Comparison of ENCODE assay signal across 24 cellular contexts in genomic region chr14:23347406-23348296, GRCh38. TPM values are rescaled to one million over a fixed set of nuclear protein-coding genes. Genes with fewer than 3 reads are reported as not detected.
DNase-seq lines count a peak whose midpoint lies in the region; ATAC-seq, FAIRE-seq and TF ChIP-seq lines count a peak whose summit lies in the region.
"Had no signal": no experiment of that assay in that cellular context is flagged by ENCODE, and none has a peak within 500 bp of the region (broad histone marks: within the 10 kb centered on the region; RNA-seq: fewer than 3 reads in every experiment).

No MANE protein-coding gene starts in this region.

- ATAC-seq in HepG2 (no peak), HG03439 (IDR thresholded peaks at IDR 0.05; ENCODE audit: unreplicated experiment) (no peak)
- ATAC-seq: GM12878 had no signal

- no peaks in the 10 kb centered on the region for H3K79me2 ChIP-seq in HepG2 (ENCODE audit: insufficient read depth, low read length)

- no peaks in the 10 kb centered on the region for H3K4me1 ChIP-seq in HepG2 (ENCODE audit: insufficient read depth, low read length)
- H3K4me1 ChIP-seq: BLaER1 had no signal

- peaks cover 13 to 78% of the 10 kb centered on the region in 2 experiments for H3K27me3 ChIP-seq in HepG2 (ENCODE audit: control insufficient read depth in 1 of 2, insufficient read depth in 2 of 2, low read length in 2 of 2)
- H3K27me3 ChIP-seq: BLaER1 had no signal

- TF ChIP-seq POLR2A in HepG2 (IDR thresholded peaks at IDR 0.05; ENCODE audit: insufficient read depth in 1 of 2, low read depth in 2 of 2, low read length in 2 of 2) = no peak

- H3K4me3 Mint-ChIP-seq in brain (no peak overlapping the region), progenitor cell of endocrine pancreas (ENCODE audit: low read depth) (no peak overlapping the region)
- H3K4me3 Mint-ChIP-seq: CD14-positive monocyte; CD4-positive, alpha-beta memory T cell; H9 had no signal

- WGBS in HepG2 (ENCODE audit: low lambda C conversion rate) = 58% methylated on average over 19 of the region's 19 CpGs

- CTCF ChIA-PET in HepG2 (lab: Yijun Ruan, JAX; ENCODE audit: low intra/inter-chr PET ratio, low total read pairs) = no interaction called here

- intact Hi-C loops in HepG2 (cut with micrococcal nuclease; ENCODE audit: unreplicated experiment) = no loop called here

- TF ChIP-seq EP300 in HepG2 (IDR thresholded peaks at IDR 0.05; ENCODE audit: low read depth in 2 of 2, low read length in 2 of 2) = no peak
- no peak for TF ChIP-seq EP300 in HepG2 (CRISPR knock-in tag; IDR thresholded peaks at IDR 0.05; ENCODE audit: borderline replicate concordance)

- no peaks in the 10 kb centered on the region for H3K36me3 ChIP-seq in HepG2 (replicated peaks in 1 of 2; ENCODE audit: control insufficient read depth in 1 of 2, insufficient read depth in 2 of 2, low read length in 2 of 2)
- H3K36me3 ChIP-seq: BLaER1 had no signal

- H2AFZ ChIP-seq in HepG2 (ENCODE audit: low read length) = no peak overlapping the region

- peak; percentile 22 for DNase-seq in GM20000 (ENCODE audit: low spot score)
- DNase-seq in HepG2 (ENCODE audit: low spot score) = no peak
- no peak for DNase-seq in progenitor cell of endocrine pancreas (ENCODE audit: low spot score, unreplicated experiment)
- DNase-seq in DMS153 treated with DMSO at 0.1 percent for 48 hours (lab: John Stamatoyannopoulos, UW; ENCODE audit: unreplicated experiment) = no peak
- no peak for DNase-seq in D341Med (ENCODE audit: low spot score)
- no peak for DNase-seq in NCI-H1694 (lab: John Stamatoyannopoulos, UW)
- DNase-seq: ACHN; AML-193; CD4-positive, alpha-beta memory T cell; DMS53; DND-41; EL; GOT3 had no signal

- H3K9ac ChIP-seq in HepG2 (ENCODE audit: insufficient read depth, low read depth, low read length) = no peak overlapping the region
- H3K9ac ChIP-seq: BLaER1 had no signal

- H3K27me3 Mint-ChIP-seq in brain = peaks cover 2% of the 10 kb centered on the region
- H3K27me3 Mint-ChIP-seq in progenitor cell of endocrine pancreas = peaks cover 11% of the 10 kb centered on the region

- no peaks in the 10 kb centered on the region for H3K9me3 Mint-ChIP-seq in brain
- peaks cover 11% of the 10 kb centered on the region for H3K9me3 Mint-ChIP-seq in progenitor cell of endocrine pancreas (ENCODE audit: low read depth)
- H3K9me3 Mint-ChIP-seq: CD4-positive, alpha-beta memory T cell; H9 had no signal

- H3K36me3 Mint-ChIP-seq in brain (peaks cover 25% of the 10 kb centered on the region), progenitor cell of endocrine pancreas (ENCODE audit: insufficient read depth) (peaks cover 8% of the 10 kb centered on the region)
- H3K36me3 Mint-ChIP-seq: CD4-positive, alpha-beta memory T cell had no signal

- H3K27ac Mint-ChIP-seq in brain = peak overlapping the region in 3 of 5 experiments; percentile 24 to 77 (median 64)
- peak overlapping the region; percentile 58 for H3K27ac Mint-ChIP-seq in progenitor cell of endocrine pancreas
- H3K27ac Mint-ChIP-seq: CD14-positive monocyte; CD4-positive, alpha-beta memory T cell; H9 had no signal

- H3K4me1 Mint-ChIP-seq in brain (peaks cover 20% of the 10 kb centered on the region), progenitor cell of endocrine pancreas (ENCODE audit: low read depth) (peaks cover 15% of the 10 kb centered on the region)

- TF ChIP-seq RAD21 in HepG2 (CRISPR knock-in tag; IDR thresholded peaks at IDR 0.05) = no peak

- no TSS peak for BruUV-seq in HepG2 (replicated peaks; lab: Mats Ljungman, UMichigan)

- TF ChIP-seq CTCF in GM20000 (IDR thresholded peaks at IDR 0.05; ENCODE audit: extremely low read depth, missing control alignments) (no peak), brain (conservative IDR thresholded peaks at IDR 0.05) (no peak), HepG2 (CRISPR knock-in tag; IDR thresholded peaks at IDR 0.05) (no peak), progenitor cell of endocrine pancreas (IDR thresholded peaks at IDR 0.05; ENCODE audit: unreplicated experiment) (no peak)

- no peaks in the 10 kb centered on the region for H4K20me1 ChIP-seq in HepG2 (ENCODE audit: insufficient read depth, low read length)
- H4K20me1 ChIP-seq: BLaER1 had no signal

- no peak overlapping the region for H3K27ac ChIP-seq in HepG2 (ENCODE audit: extremely low read length, insufficient read depth, low read length)
- H3K27ac ChIP-seq: BLaER1 had no signal

- H3K9me3 ChIP-seq in HepG2 (ENCODE audit: low read length) = no peaks in the 10 kb centered on the region

- no peak overlapping the region for H3K4me2 ChIP-seq in HepG2 (ENCODE audit: low read depth, low read length)
- H3K4me2 ChIP-seq: BLaER1 had no signal

- in situ Hi-C loops in HepG2 (cut with HindIII; ENCODE audit: extremely low pct_ligation_motif_present, low pct_unique_long_range_greater_than_20kb) = no loop called here

- POLR2A ChIA-PET in HepG2 (lab: Yijun Ruan, JAX) = no interaction called here

- no peak overlapping the region for H3K4me3 ChIP-seq in HepG2 (replicated peaks in 1 of 3; ENCODE audit: insufficient read depth in 1 of 3, low read depth in 2 of 3, low read length in 3 of 3)
- H3K4me3 ChIP-seq: BLaER1, GM12878, K562 had no signal

- FAIRE-seq in HepG2 (lab: Jason Lieb, UNC) = no peak
- FAIRE-seq: A204.1, GM12878, GM18507, K562 had no signal

RNA-seq across cellular contexts. Expression of gene SLC22A17, which starts 5.0 kb away (rescaled TPM):
- polyA plus RNA-seq in brain (ENCODE audit: insufficient read depth, low read depth, low replicate concordance) (298 TPM), HepG2 (2011; rRNA removed) (1.1 and 1.8 TPM in 2 replicates)
- total RNA-seq in HepG2 (2016; rRNA removed; fragmentation: Illumina TruSeq; extraction: Trizol) (0.48 and 0.95 TPM in 2 replicates), progenitor cell of endocrine pancreas (26.2 and 29.3 TPM in 2 replicates)
- 0.30 TPM in 1 of 2 replicates, not detected in the other for total RNA-seq in HepG2 (2016; cell fraction: cytosol; rRNA removed; fragmentation: Illumina TruSeq; extraction: Trizol; ENCODE audit: low read depth)
- 0.21 and 0.91 TPM in 2 replicates for total RNA-seq in HepG2 (2016; cell fraction: insoluble cytoplasmic fraction; rRNA removed; fragmentation: Illumina TruSeq; extraction: Trizol)
- 0.12 and 0.31 TPM in 2 replicates for total RNA-seq in HepG2 (2016; cell fraction: membrane; rRNA removed; fragmentation: Illumina TruSeq; extraction: Trizol)
- total RNA-seq in HepG2 (2016; cell fraction: nucleus; rRNA removed; fragmentation: Illumina TruSeq; extraction: Trizol) = 1.2 TPM in 2 replicates
- polyA plus RNA-seq in HepG2 (2011; cell fraction: cytosol; rRNA removed) = 0.69 and 0.98 TPM in 2 replicates
- 9.4 and 11.6 TPM in 2 replicates for polyA plus RNA-seq in HepG2 (2011; cell fraction: nucleus; rRNA removed)
- 1.7 and 2.3 TPM in 2 replicates for polyA plus RNA-seq in HepG2 (2012)
- polyA plus RNA-seq in HepG2 (2016; cell fraction: cytosol; fragmentation: Illumina TruSeq; extraction: Trizol; ENCODE audit: low read depth) = 0.12 and 0.14 TPM in 2 replicates
- 0.27 and 0.67 TPM in 2 replicates for polyA plus RNA-seq in HepG2 (2016; cell fraction: insoluble cytoplasmic fraction; fragmentation: Illumina TruSeq; extraction: Trizol; ENCODE audit: low read depth)
- 0.16 and 0.19 TPM in 2 replicates for polyA plus RNA-seq in HepG2 (2016; cell fraction: membrane; fragmentation: Illumina TruSeq; extraction: Trizol; ENCODE audit: low read depth)
- polyA plus RNA-seq in HepG2 (2016; cell fraction: nucleus; fragmentation: Illumina TruSeq; extraction: Trizol; ENCODE audit: insufficient read depth, low read depth) = 3.6 and 3.8 TPM in 2 replicates
- 3.1 TPM in 1 of 2 replicates, not detected in the other for polyA minus RNA-seq in HepG2 (2011; rRNA and poly(A)+ RNA removed; ENCODE audit: low replicate concordance)
- polyA minus RNA-seq in HepG2 (2011; cell fraction: cytosol; rRNA and poly(A)+ RNA removed) = 0.59 and 1.5 TPM in 2 replicates
- 0.99 and 1.9 TPM in 2 replicates for polyA minus RNA-seq in HepG2 (2011; cell fraction: nucleus; rRNA and poly(A)+ RNA removed)
- total RNA-seq: GM12878, HT-29 had no signal
- polyA plus RNA-seq: CD14-positive monocyte, GM12878 had no signal

RNA-seq across cellular contexts. Expression of gene EFS, which starts 17.3 kb away (rescaled TPM):
- polyA plus RNA-seq in brain (ENCODE audit: insufficient read depth, low read depth, low replicate concordance) (74.9 TPM), HepG2 (2011; rRNA removed) (not detected in 2 replicates)
- total RNA-seq in HepG2 (2016; rRNA removed; fragmentation: Illumina TruSeq; extraction: Trizol) (not detected in 2 replicates), progenitor cell of endocrine pancreas (66.8 and 69.6 TPM in 2 replicates)
- total RNA-seq in HepG2 (2016; cell fraction: cytosol; rRNA removed; fragmentation: Illumina TruSeq; extraction: Trizol; ENCODE audit: low read depth) = not detected in 2 replicates
- total RNA-seq in HepG2 (2016; cell fraction: insoluble cytoplasmic fraction; rRNA removed; fragmentation: Illumina TruSeq; extraction: Trizol) = not detected in 2 replicates
- total RNA-seq in HepG2 (2016; cell fraction: membrane; rRNA removed; fragmentation: Illumina TruSeq; extraction: Trizol) = not detected in 2 replicates
- total RNA-seq in HepG2 (2016; cell fraction: nucleus; rRNA removed; fragmentation: Illumina TruSeq; extraction: Trizol) = not detected in 2 replicates
- 0.03 and 0.04 TPM in 2 replicates for polyA plus RNA-seq in HepG2 (2011; cell fraction: cytosol; rRNA removed)
- 0.05 TPM in 2 replicates for polyA plus RNA-seq in HepG2 (2011; cell fraction: nucleus; rRNA removed)
- not detected in 2 replicates for polyA plus RNA-seq in HepG2 (2012)
- polyA plus RNA-seq in HepG2 (2016; cell fraction: cytosol; fragmentation: Illumina TruSeq; extraction: Trizol; ENCODE audit: low read depth) = not detected in 2 replicates
- not detected in 2 replicates for polyA plus RNA-seq in HepG2 (2016; cell fraction: insoluble cytoplasmic fraction; fragmentation: Illumina TruSeq; extraction: Trizol; ENCODE audit: low read depth)
- polyA plus RNA-seq in HepG2 (2016; cell fraction: membrane; fragmentation: Illumina TruSeq; extraction: Trizol; ENCODE audit: low read depth) = not detected in 2 replicates
- not detected in 2 replicates for polyA plus RNA-seq in HepG2 (2016; cell fraction: nucleus; fragmentation: Illumina TruSeq; extraction: Trizol; ENCODE audit: insufficient read depth, low read depth)
- not detected in 2 replicates for polyA minus RNA-seq in HepG2 (2011; rRNA and poly(A)+ RNA removed; ENCODE audit: low replicate concordance)
- not detected in 2 replicates for polyA minus RNA-seq in HepG2 (2011; cell fraction: cytosol; rRNA and poly(A)+ RNA removed)
- not detected in 2 replicates for polyA minus RNA-seq in HepG2 (2011; cell fraction: nucleus; rRNA and poly(A)+ RNA removed)
- total RNA-seq: CD4-positive, alpha-beta memory T cell; G401; HT-29; K562 had no signal
- polyA plus RNA-seq: CD14-positive monocyte; CD4-positive, alpha-beta memory T cell; GM12878 had no signal

RNA-seq across cellular contexts. Expression of gene IL25, which starts 25.0 kb away (rescaled TPM):
- polyA plus RNA-seq in brain (ENCODE audit: insufficient read depth, low read depth, low replicate concordance) = not detected
- not detected in 2 replicates for total RNA-seq in HepG2 (2016; rRNA removed; fragmentation: Illumina TruSeq; extraction: Trizol)
- not detected in 2 replicates for total RNA-seq in HepG2 (2016; cell fraction: cytosol; rRNA removed; fragmentation: Illumina TruSeq; extraction: Trizol; ENCODE audit: low read depth)
- total RNA-seq in HepG2 (2016; cell fraction: insoluble cytoplasmic fraction; rRNA removed; fragmentation: Illumina TruSeq; extraction: Trizol) = not detected in 2 replicates
- total RNA-seq in HepG2 (2016; cell fraction: membrane; rRNA removed; fragmentation: Illumina TruSeq; extraction: Trizol) = not detected in 2 replicates
- total RNA-seq in HepG2 (2016; cell fraction: nucleus; rRNA removed; fragmentation: Illumina TruSeq; extraction: Trizol) = not detected in 2 replicates
- polyA plus RNA-seq in HepG2 (2011; rRNA removed) = not detected in 2 replicates
- not detected in 2 replicates for polyA plus RNA-seq in HepG2 (2011; cell fraction: cytosol; rRNA removed)
- polyA plus RNA-seq in HepG2 (2011; cell fraction: nucleus; rRNA removed) = not detected in 2 replicates
- not detected in 2 replicates for polyA plus RNA-seq in HepG2 (2012)
- polyA plus RNA-seq in HepG2 (2016; cell fraction: cytosol; fragmentation: Illumina TruSeq; extraction: Trizol; ENCODE audit: low read depth) = not detected in 2 replicates
- polyA plus RNA-seq in HepG2 (2016; cell fraction: insoluble cytoplasmic fraction; fragmentation: Illumina TruSeq; extraction: Trizol; ENCODE audit: low read depth) = not detected in 2 replicates
- not detected in 2 replicates for polyA plus RNA-seq in HepG2 (2016; cell fraction: membrane; fragmentation: Illumina TruSeq; extraction: Trizol; ENCODE audit: low read depth)
- polyA plus RNA-seq in HepG2 (2016; cell fraction: nucleus; fragmentation: Illumina TruSeq; extraction: Trizol; ENCODE audit: insufficient read depth, low read depth) = not detected in 2 replicates
- polyA minus RNA-seq in HepG2 (2011; rRNA and poly(A)+ RNA removed; ENCODE audit: low replicate concordance) = not detected in 2 replicates
- polyA minus RNA-seq in HepG2 (2011; cell fraction: cytosol; rRNA and poly(A)+ RNA removed) = not detected in 2 replicates
- not detected in 2 replicates for polyA minus RNA-seq in HepG2 (2011; cell fraction: nucleus; rRNA and poly(A)+ RNA removed)
- not detected in 2 replicates for total RNA-seq in progenitor cell of endocrine pancreas
- total RNA-seq: CD4-positive, alpha-beta memory T cell; G401; GM12878; H9; HT-29; K562 had no signal
- polyA plus RNA-seq: CD14-positive monocyte; CD4-positive, alpha-beta memory T cell; GM12878; K562 had no signal

RNA-seq across cellular contexts. Expression of gene PABPN1, which starts 26.4 kb away (rescaled TPM):
- polyA plus RNA-seq in brain (ENCODE audit: insufficient read depth, low read depth, low replicate concordance) (137 TPM), HepG2 (2011; rRNA removed) (524 and 560 TPM in 2 replicates)
- total RNA-seq in HepG2 (2016; rRNA removed; fragmentation: Illumina TruSeq; extraction: Trizol) (173 and 233 TPM in 2 replicates), progenitor cell of endocrine pancreas (318 and 338 TPM in 2 replicates)
- total RNA-seq in HepG2 (2016; cell fraction: cytosol; rRNA removed; fragmentation: Illumina TruSeq; extraction: Trizol; ENCODE audit: low read depth) = 164 and 170 TPM in 2 replicates
- total RNA-seq in HepG2 (2016; cell fraction: insoluble cytoplasmic fraction; rRNA removed; fragmentation: Illumina TruSeq; extraction: Trizol) = 151 and 261 TPM in 2 replicates
- 240 and 258 TPM in 2 replicates for total RNA-seq in HepG2 (2016; cell fraction: membrane; rRNA removed; fragmentation: Illumina TruSeq; extraction: Trizol)
- total RNA-seq in HepG2 (2016; cell fraction: nucleus; rRNA removed; fragmentation: Illumina TruSeq; extraction: Trizol) = 233 and 257 TPM in 2 replicates
- 223 and 254 TPM in 2 replicates for polyA plus RNA-seq in HepG2 (2011; cell fraction: cytosol; rRNA removed)
- 1,653 and 1,890 TPM in 2 replicates for polyA plus RNA-seq in HepG2 (2011; cell fraction: nucleus; rRNA removed)
- polyA plus RNA-seq in HepG2 (2012) = 250 and 273 TPM in 2 replicates
- 203 and 217 TPM in 2 replicates for polyA plus RNA-seq in HepG2 (2016; cell fraction: cytosol; fragmentation: Illumina TruSeq; extraction: Trizol; ENCODE audit: low read depth)
- polyA plus RNA-seq in HepG2 (2016; cell fraction: insoluble cytoplasmic fraction; fragmentation: Illumina TruSeq; extraction: Trizol; ENCODE audit: low read depth) = 267 and 292 TPM in 2 replicates
- polyA plus RNA-seq in HepG2 (2016; cell fraction: membrane; fragmentation: Illumina TruSeq; extraction: Trizol; ENCODE audit: low read depth) = 282 and 307 TPM in 2 replicates
- 742 and 751 TPM in 2 replicates for polyA plus RNA-seq in HepG2 (2016; cell fraction: nucleus; fragmentation: Illumina TruSeq; extraction: Trizol; ENCODE audit: insufficient read depth, low read depth)
- 87.7 and 98.1 TPM in 2 replicates for polyA minus RNA-seq in HepG2 (2011; rRNA and poly(A)+ RNA removed; ENCODE audit: low replicate concordance)
- polyA minus RNA-seq in HepG2 (2011; cell fraction: cytosol; rRNA and poly(A)+ RNA removed) = 48.4 and 51.4 TPM in 2 replicates
- polyA minus RNA-seq in HepG2 (2011; cell fraction: nucleus; rRNA and poly(A)+ RNA removed) = 305 and 331 TPM in 2 replicates

RNA-seq across cellular contexts. Expression of gene CMTM5, which starts 29.2 kb away (rescaled TPM):
- polyA plus RNA-seq in brain (ENCODE audit: insufficient read depth, low read depth, low replicate concordance) (92.0 TPM), HepG2 (2011; rRNA removed) (not detected in 2 replicates)
- total RNA-seq in HepG2 (2016; rRNA removed; fragmentation: Illumina TruSeq; extraction: Trizol) (not detected in 2 replicates), progenitor cell of endocrine pancreas (not detected in 2 replicates)
- total RNA-seq in HepG2 (2016; cell fraction: cytosol; rRNA removed; fragmentation: Illumina TruSeq; extraction: Trizol; ENCODE audit: low read depth) = not detected in 2 replicates
- not detected in 2 replicates for total RNA-seq in HepG2 (2016; cell fraction: insoluble cytoplasmic fraction; rRNA removed; fragmentation: Illumina TruSeq; extraction: Trizol)
- total RNA-seq in HepG2 (2016; cell fraction: membrane; rRNA removed; fragmentation: Illumina TruSeq; extraction: Trizol) = not detected in 2 replicates
- not detected in 2 replicates for total RNA-seq in HepG2 (2016; cell fraction: nucleus; rRNA removed; fragmentation: Illumina TruSeq; extraction: Trizol)
- polyA plus RNA-seq in HepG2 (2011; cell fraction: cytosol; rRNA removed) = not detected in 2 replicates
- polyA plus RNA-seq in HepG2 (2011; cell fraction: nucleus; rRNA removed) = not detected in 2 replicates
- polyA plus RNA-seq in HepG2 (2012) = not detected in 2 replicates
- polyA plus RNA-seq in HepG2 (2016; cell fraction: cytosol; fragmentation: Illumina TruSeq; extraction: Trizol; ENCODE audit: low read depth) = not detected in 2 replicates
- not detected in 2 replicates for polyA plus RNA-seq in HepG2 (2016; cell fraction: insoluble cytoplasmic fraction; fragmentation: Illumina TruSeq; extraction: Trizol; ENCODE audit: low read depth)
- not detected in 2 replicates for polyA plus RNA-seq in HepG2 (2016; cell fraction: membrane; fragmentation: Illumina TruSeq; extraction: Trizol; ENCODE audit: low read depth)
- not detected in 2 replicates for polyA plus RNA-seq in HepG2 (2016; cell fraction: nucleus; fragmentation: Illumina TruSeq; extraction: Trizol; ENCODE audit: insufficient read depth, low read depth)
- not detected in 2 replicates for polyA minus RNA-seq in HepG2 (2011; rRNA and poly(A)+ RNA removed; ENCODE audit: low replicate concordance)
- polyA minus RNA-seq in HepG2 (2011; cell fraction: cytosol; rRNA and poly(A)+ RNA removed) = not detected in 2 replicates
- polyA minus RNA-seq in HepG2 (2011; cell fraction: nucleus; rRNA and poly(A)+ RNA removed) = not detected in 2 replicates
- total RNA-seq: CD4-positive, alpha-beta memory T cell; G401; GM12878; H9; HT-29; K562 had no signal
- polyA plus RNA-seq: CD4-positive, alpha-beta memory T cell; GM12878 had no signal

Comparison
In these comparisons a context has a peak if more than half of its experiments do, and no peak if none do; other contexts are left out.
1. RNA of gene SLC22A17, which starts 5.0 kb away (total RNA-seq): 26.2 to 29.3 TPM in progenitor cell of endocrine pancreas; 0.12 to 1.2 TPM in HepG2; every median in the first group is over 10 times any median in the second.
2. RNA of gene EFS, which starts 17.3 kb away (total RNA-seq): 66.8 to 69.6 TPM in progenitor cell of endocrine pancreas; not detected in HepG2; every median in the first group is over 10 times any median in the second.